In the genomic region with DNA sequence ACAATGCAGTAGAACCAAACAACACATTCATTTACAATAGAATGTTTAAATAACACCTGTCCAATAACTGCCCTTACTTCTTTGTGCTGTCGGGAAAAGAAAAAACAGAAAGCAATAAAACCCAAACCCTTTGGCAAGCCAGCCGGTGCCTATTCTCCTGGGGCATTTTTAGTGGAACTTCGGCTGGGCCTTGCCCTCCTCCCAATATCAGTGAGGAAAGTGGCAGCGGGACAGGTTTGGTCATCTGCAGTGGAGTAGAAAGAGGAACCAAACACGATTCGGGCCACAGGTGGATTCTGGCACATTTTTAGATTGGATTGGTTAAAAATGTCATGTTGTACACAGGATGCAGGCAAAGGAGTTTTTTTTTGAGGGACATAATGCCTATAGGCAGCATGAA, we compare ENCODE assay signal across 19 cellular contexts.
"Had no signal": no experiment of that assay in that cellular context is flagged by ENCODE, and none has a peak within 500 bp of the region (broad histone marks: within the 10 kb centered on the region; RNA-seq: fewer than 3 reads in every experiment).

No MANE protein-coding gene starts in this region.

- H3K4me3 ChIP-seq: adrenal gland, gastroesophageal sphincter, spleen, tibial nerve had no signal

- H3K27me3 Mint-ChIP-seq: activated CD4-positive, alpha-beta T cell treated with anti-CD3 and anti-CD28 coated beads, Interleukin-2, amount 10 ng/mL, durations not matched to agents 7 days and 5 days; activated naive CD8-positive, alpha-beta T cell; central memory CD8-positive, alpha-beta T cell; stimulated activated naive CD8-positive, alpha-beta T cell treated with anti-CD3 and anti-CD28 coated beads, Interleukin-15, Interleukin-2, amounts not matched to agents 100 ng/mL and 50 ng/mL, for 24 hours had no signal

- H3K4me3 Mint-ChIP-seq: activated CD4-positive, alpha-beta T cell treated with anti-CD3 and anti-CD28 coated beads, Interleukin-2, amount 10 ng/mL, durations not matched to agents 7 days and 5 days; activated CD8-positive, alpha-beta T cell treated with anti-CD3 and anti-CD28 coated beads, Interleukin-2, amount 10 ng/mL, durations not matched to agents 7 days and 5 days; activated naive CD8-positive, alpha-beta T cell; central memory CD8-positive, alpha-beta T cell; nephron; stimulated activated naive CD8-positive, alpha-beta T cell treated with anti-CD3 and anti-CD28 coated beads, Interleukin-15, Interleukin-2, amounts not matched to agents 100 ng/mL and 50 ng/mL, for 24 hours; T-helper 2 cell treated with Interferon-gamma antibody and Interleukin-4, amounts not matched to agents 5 μg/mL and 100 μg/mL, for 36 hours had no signal

- H3K27ac ChIP-seq: adrenal gland, gastroesophageal sphincter, spleen, tibial nerve, VCaP had no signal

- H3K9me3 Mint-ChIP-seq: activated CD4-positive, alpha-beta T cell treated with anti-CD3 and anti-CD28 coated beads, Interleukin-2, amount 10 ng/mL, durations not matched to agents 7 days and 5 days; activated T-helper 2 cell treated with anti-CD3 and anti-CD28 coated beads, Interferon-gamma antibody, Interleukin-2, Interleukin-4, amounts not matched to agents 10 μg/mL and 5 μg/mL and 100 μg/mL, durations not matched to agents 14 hours and 24 hours and 36 hours; central memory CD8-positive, alpha-beta T cell; nephron; stimulated activated naive CD8-positive, alpha-beta T cell treated with anti-CD3 and anti-CD28 coated beads, Interleukin-15, Interleukin-2, amounts not matched to agents 100 ng/mL and 50 ng/mL, for 24 hours; T-helper 2 cell treated with Interferon-gamma antibody and Interleukin-4, amounts not matched to agents 5 μg/mL and 100 μg/mL, for 36 hours had no signal

- H3K27ac Mint-ChIP-seq: activated CD8-positive, alpha-beta T cell treated with anti-CD3 and anti-CD28 coated beads, Interleukin-2, amount 10 ng/mL, durations not matched to agents 7 days and 5 days; activated naive CD8-positive, alpha-beta T cell; activated T-helper 2 cell treated with anti-CD3 and anti-CD28 coated beads, Interferon-gamma antibody, Interleukin-2, Interleukin-4, amounts not matched to agents 10 μg/mL and 5 μg/mL and 100 μg/mL, durations not matched to agents 14 hours and 24 hours and 36 hours; nephron; stimulated activated naive CD8-positive, alpha-beta T cell treated with anti-CD3 and anti-CD28 coated beads, Interleukin-15, Interleukin-2, amounts not matched to agents 100 ng/mL and 50 ng/mL, for 24 hours; T-helper 2 cell treated with Interferon-gamma antibody and Interleukin-4, amounts not matched to agents 5 μg/mL and 100 μg/mL, for 36 hours had no signal

- ATAC-seq: activated CD8-positive, alpha-beta T cell treated with anti-CD3 and anti-CD28 coated beads, Interleukin-2, amount 10 ng/mL, durations not matched to agents 7 days and 5 days; gastroesophageal sphincter had no signal

- DNase-seq: activated CD4-positive, alpha-beta T cell treated with anti-CD3 and anti-CD28 coated beads, Interleukin-2, amount 10 ng/mL, durations not matched to agents 7 days and 5 days; activated CD4-positive, CD25-positive, alpha-beta regulatory T cell treated with anti-CD3 and anti-CD28 coated beads, Interleukin-2, amount 50 U/mL, for 72 hours; activated CD8-positive, alpha-beta T cell treated with anti-CD3 and anti-CD28 coated beads, Interleukin-2, amount 10 ng/mL, durations not matched to agents 7 days and 5 days; activated naive CD4-positive, alpha-beta T cell; adrenal gland; effector memory CD4-positive, alpha-beta T cell; head of caudate nucleus; mesenchymal stem cell; stimulated activated CD4-positive, alpha-beta T cell treated with anti-CD3 and anti-CD28 coated beads, Interleukin-4, amount 100 ng/mL, for 1 hour had no signal

- H3K4me1 Mint-ChIP-seq: nephron had no signal

- H3K27me3 ChIP-seq: adrenal gland, gastroesophageal sphincter, spleen, tibial nerve had no signal

- H3K9me3 ChIP-seq: adrenal gland, gastroesophageal sphincter, spleen, tibial nerve had no signal

- H3K4me1 ChIP-seq: adrenal gland had no signal
